22 cellular contexts compared by ENCODE assay signal in genomic region chr4:55727746-55728145, GRCh38.
"Had no signal": no experiment of that assay in that cellular context is flagged by ENCODE, and none has a peak within 500 bp of the region (broad histone marks: within the 10 kb centered on the region; RNA-seq: fewer than 3 reads in every experiment).

No MANE protein-coding gene starts in this region.

- H3K36me3 ChIP-seq: adrenal gland, gastrocnemius medialis, pancreas, right lobe of liver, stomach had no signal

- ATAC-seq: activated naive CD4-positive, alpha-beta T cell treated with anti-CD3 and anti-CD28 coated beads, Interleukin-2, amount 50 U/mL, for 72 hours; activated T-cell treated with anti-CD3 and anti-CD28 coated beads, Interleukin-2, amount 50 U/mL, for 72 hours; esophagus mucosa; gastrocnemius medialis; left ventricle myocardium superior; natural killer cell; pancreas; right lobe of liver; stimulated activated effector memory CD8-positive, alpha-beta T cell treated with anti-CD3 and anti-CD28 coated beads, Interleukin-12 subunit alpha, Interleukin-12 subunit beta, amount 100 ng/mL, for 72 hours; T-cell had no signal

- H3K9me3 ChIP-seq: adrenal gland, gastrocnemius medialis, pancreas, right lobe of liver, stomach had no signal

- H3K4me1 ChIP-seq: adrenal gland, gastrocnemius medialis, pancreas, right lobe of liver, stomach had no signal

- H3K4me3 ChIP-seq: adrenal gland, gastrocnemius medialis, pancreas, right lobe of liver, smooth muscle cell, stomach had no signal

- DNase-seq: activated CD4-positive, alpha-beta T cell treated with anti-CD3 and anti-CD28 coated beads for 1 hour; activated effector memory CD4-positive, alpha-beta T cell treated with anti-CD3 and anti-CD28 coated beads, Interleukin-2, amount 50 U/mL, for 16 hours; activated T-cell treated with anti-CD3 and anti-CD28 coated beads, Interleukin-2, amount 50 U/mL, for 72 hours; adrenal gland; effector CD8-positive, alpha-beta T cell; gastrocnemius medialis; head of caudate nucleus; left ventricle myocardium superior; mesenchymal stem cell; natural killer cell; pancreas; right lobe of liver; stimulated activated CD4-positive, alpha-beta T cell treated with anti-CD3 and anti-CD28 coated beads, Interleukin-4, amount 100 ng/mL, for 1 hour; stomach; T-cell; T1000; trophoblast cell had no signal

- H3K27me3 ChIP-seq: adrenal gland, gastrocnemius medialis, pancreas, right lobe of liver, stomach had no signal

- H3K27ac ChIP-seq: adrenal gland, gastrocnemius medialis, pancreas, right lobe of liver, stomach, VCaP had no signal

- H3K4me2 ChIP-seq: smooth muscle cell had no signal
